ENCODE assay signal across 9 cellular contexts in the genomic region with DNA sequence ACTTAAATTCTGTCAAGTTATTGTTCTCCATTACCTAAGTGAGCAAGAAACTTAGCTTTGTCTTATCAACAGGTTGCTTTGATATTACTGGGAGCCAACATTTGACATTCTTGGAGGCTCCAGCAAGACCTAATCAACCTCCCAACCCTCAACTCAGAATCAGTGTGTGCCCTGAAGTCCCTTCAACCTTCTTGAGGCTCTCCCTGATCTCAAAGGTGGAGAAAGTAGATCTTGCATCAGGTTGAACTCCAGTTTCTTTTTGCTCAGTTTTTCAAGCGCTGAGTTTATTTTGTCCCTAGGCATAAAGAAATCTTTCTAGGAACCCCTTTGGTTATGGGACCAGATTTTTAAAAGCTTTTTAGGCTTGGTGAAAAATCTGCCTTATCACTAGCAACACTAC. TPM values are rescaled to one million over a fixed set of nuclear protein-coding genes. Genes with fewer than 3 reads are reported as not detected.
DNase-seq lines count a peak whose midpoint lies in the region; ATAC-seq and TF ChIP-seq lines count a peak whose summit lies in the region.
"Had no signal": no experiment of that assay in that cellular context is flagged by ENCODE, and none has a peak within 500 bp of the region (broad histone marks: within the 10 kb centered on the region; RNA-seq: fewer than 3 reads in every experiment).

No MANE protein-coding gene starts in this region.

- TF ChIP-seq EP300 in stomach (IDR thresholded peaks at IDR 0.05) = no peak

- H3K4me3 Mint-ChIP-seq in activated B cell treated with CpG ODN at 0.5 μM for 24 hours = peak overlapping the region; percentile 99

- no peaks in the 10 kb centered on the region for H3K27me3 ChIP-seq in stomach

- peaks cover 16 to 54% (median 40%) of the 10 kb centered on the region in 4 donors for H3K4me1 ChIP-seq in stomach

- TF ChIP-seq CTCF in activated B cell treated with CpG ODN at 0.5 μM for 24 hours (IDR thresholded peaks at IDR 0.05) (no peak), stomach (IDR thresholded peaks at IDR 0.05) (no peak)

- peaks cover 0 to 16% (median 5%) of the 10 kb centered on the region in 4 donors for H3K36me3 ChIP-seq in stomach

- POLR2A ChIA-PET in activated B cell treated with CpG ODN at 0.5 μM for 24 hours (lab: Charles Lee) = interaction anchor here (0.5 to 4.8 kb wide), 16 partner anchors 8 to 1720 kb away, joined by 3 to 53 read pairs (median 4); a partner anchor contains a TSS

- peak overlapping the region; percentile 99 for H3K27ac Mint-ChIP-seq in activated B cell treated with CpG ODN at 0.5 μM for 24 hours

- TF ChIP-seq POLR2A in stomach (IDR thresholded peaks at IDR 0.05) = no peak

- H3K27ac ChIP-seq in stomach = peak overlapping the region; percentile 64 to 99 (median 93)

- H3K4me1 Mint-ChIP-seq in activated B cell treated with CpG ODN at 0.5 μM for 24 hours = peaks cover 83% of the 10 kb centered on the region

- no peaks in the 10 kb centered on the region for H3K27me3 Mint-ChIP-seq in activated B cell treated with CpG ODN at 0.5 μM for 24 hours

- WGBS in stomach, 5 donors = 81 to 91% (median 88%) methylated on average over 1 of the region's 1 CpG

- intact Hi-C loops in activated B cell treated with CpG ODN at 0.5 μM for 24 hours (cut with micrococcal nuclease) (loop anchor here (2.0 to 5.0 kb wide), 2 partner anchors 473 to 523 kb away; a partner anchor contains a TSS), stomach (cut with DNase I; ENCODE audit: low total_unique reads) (no loop called here)

- CTCF ChIA-PET in activated B cell treated with CpG ODN at 0.5 μM for 24 hours (lab: Charles Lee) = interaction anchor here (0.7 to 5.9 kb wide), 6 partner anchors 8 to 514 kb away, joined by 3 to 84 read pairs (median 4); a partner anchor contains a TSS

- H3K4me3 ChIP-seq in stomach = peak overlapping the region; percentile 52 to 81 (median 63)

- no peak for ATAC-seq in activated B cell treated with CpG ODN at 0.5 μM for 24 hours (ENCODE audit: low read depth)
- no peak for ATAC-seq in activated CD4-positive, CD25-positive, alpha-beta regulatory T cell treated with anti-CD3 and anti-CD28 coated beads, Interleukin-2, amount 50 U/mL, for 24 hours

- no peaks in the 10 kb centered on the region for H3K9me3 ChIP-seq in stomach

- peaks cover 24% of the 10 kb centered on the region for H3K36me3 Mint-ChIP-seq in activated B cell treated with CpG ODN at 0.5 μM for 24 hours (ENCODE audit: low read depth)

- DNase-seq in NCI-H748 treated with DMSO at 0.1 percent for 48 hours (lab: John Stamatoyannopoulos, UW) = peak; percentile 40
- DNase-seq in NCI-H748 (lab: John Stamatoyannopoulos, UW; ENCODE audit: unreplicated experiment) = no peak
- no peak for DNase-seq in activated B cell treated with CpG ODN at 0.5 μM for 24 hours
- DNase-seq in globus pallidus (ENCODE audit: low spot score) = peak; percentile 19
- DNase-seq in stomach = no peak
- DNase-seq in NCI-H524 treated with DMSO at 0.1 percent for 48 hours (lab: John Stamatoyannopoulos, UW) = no peak
- no peak for DNase-seq in NCI-H82 treated with DMSO at 0.1 percent for 48 hours (lab: John Stamatoyannopoulos, UW; ENCODE audit: unreplicated experiment)

- no peaks in the 10 kb centered on the region for H3K9me3 Mint-ChIP-seq in activated B cell treated with CpG ODN at 0.5 μM for 24 hours

RNA-seq across cellular contexts. Expression of a gene that starts 1.4 kb away (rescaled TPM):
- 51.5 and 64.3 TPM in 2 replicates for total RNA-seq in activated B cell treated with CpG ODN at 0.5 μM for 24 hours
- total RNA-seq in stomach = 10 to 100 TPM; 13.6 to 78.2 (median 41.5) TPM
- polyA plus RNA-seq in stomach = 10 to 100 TPM in 1 of 3 donors, 1 to 10 TPM in 2; 8.9 to 20.7 (median 9.7) TPM

RNA-seq across cellular contexts. Expression of a gene that starts 27.8 kb away (rescaled TPM):
- total RNA-seq in activated B cell treated with CpG ODN at 0.5 μM for 24 hours = 24.2 TPM in 2 replicates
- 10 to 100 TPM; 16.8 to 58.0 (median 38.6) TPM for total RNA-seq in stomach
- polyA plus RNA-seq in stomach = 10 to 100 TPM in 2 of 3 donors, 1 to 10 TPM in 1; 5.4 to 15.0 (median 13.5) TPM

RNA-seq across cellular contexts. Expression of a gene that starts 37.1 kb away (rescaled TPM):
- total RNA-seq in activated B cell treated with CpG ODN at 0.5 μM for 24 hours (48.0 and 49.1 TPM in 2 replicates), stomach (10 to 100 TPM in 1 of 5 donors, 1 to 10 TPM in 3, under 1 TPM in 1; 0.29 to 37.9 (median 9.2) TPM)
- 1 to 10 TPM; 1.7 to 2.9 (median 2.2) TPM for polyA plus RNA-seq in stomach

RNA-seq across cellular contexts. Expression of a gene that starts 58.0 kb away (rescaled TPM):
- total RNA-seq in activated B cell treated with CpG ODN at 0.5 μM for 24 hours (not detected in 2 replicates), stomach (not detected)
- not detected for polyA plus RNA-seq in stomach
- total RNA-seq: kidney epithelial cell had no signal

Comparison
In these comparisons a context has a peak if more than half of its experiments do, and no peak if none do; other contexts are left out.
1. DNase-seq: peak in NCI-H748 treated with DMSO at 0.1 percent for 48 hours (single experiment) and globus pallidus (single experiment); none in NCI-H748 (single experiment), activated B cell treated with CpG ODN at 0.5 μM for 24 hours (single experiment), stomach (single experiment), NCI-H524 treated with DMSO at 0.1 percent for 48 hours (single experiment) and NCI-H82 treated with DMSO at 0.1 percent for 48 hours (single experiment).